In genomic region chr7:104207731-104208420, GRCh38 we compare ENCODE assay signal across 8 cellular contexts. TPM values are rescaled to one million over a fixed set of nuclear protein-coding genes. Genes with fewer than 3 reads are reported as not detected.
A peak's percentile ranks its signal among the peaks of the same experiment; 100 is the strongest.
DNase-seq lines count a peak whose midpoint lies in the region; ATAC-seq and TF ChIP-seq lines count a peak whose summit lies in the region.

TSS of gene ORC5 (minus strand) at chr7:104208013. CDS start at chr7:104207904, 109 bp downstream.

- no peaks in the 10 kb centered on the region for H3K9me2 ChIP-seq in DOHH2 (replicated peaks; ENCODE audit: control insufficient read depth, low read length)

- H3F3A ChIP-seq in DOHH2 (ENCODE audit: control insufficient read depth, insufficient read depth), result no peaks in the 10 kb centered on the region

- peak within 1 kb of the TSS; percentile 89 for H3K4me2 ChIP-seq in DOHH2 (ENCODE audit: low read length)

- H3K27ac Mint-ChIP-seq in neural crest cell (ENCODE audit: unreplicated experiment), result peak within 1 kb of the TSS; percentile 96

- H3K4me3 ChIP-seq in DOHH2 (ENCODE audit: low read length) (peak within 1 kb of the TSS; percentile 99), fibroblast of villous mesenchyme (ENCODE audit: low read depth, low read length) (peak within 1 kb of the TSS; percentile 99), stomach smooth muscle (ENCODE audit: low read length in 2 of 2) (peak within 1 kb of the TSS; percentile 99)

- peaks cover 37% of the 10 kb centered on the region for H3K4me1 Mint-ChIP-seq in neural crest cell

- H3K27me3 ChIP-seq in DOHH2 (ENCODE audit: control insufficient read depth, low read length) (no peaks in the 10 kb centered on the region), stomach smooth muscle (ENCODE audit: control insufficient read depth in 1 of 2, insufficient read depth in 2 of 2, low read length in 2 of 2) (no peaks in the 10 kb centered on the region)

- peak; percentile 99 for TF ChIP-seq POLR2A in Raji (IDR thresholded peaks at IDR 0.05; ENCODE audit: insufficient read depth, low read depth, low read length)

- peak; percentile 65 for DNase-seq in activated effector memory CD4-positive, alpha-beta T cell treated with Interleukin-2 at 50 U/mL for 16 hours
- DNase-seq in fibroblast of villous mesenchyme (ENCODE audit: low read depth) (peak; percentile 82), neural crest cell (ENCODE audit: low read depth, low spot score) (peak; percentile 61)

- peaks cover 10% of the 10 kb centered on the region; the same call in 1 of the 2 replicates for H4K20me1 ChIP-seq in DOHH2 (ENCODE audit: control insufficient read depth, insufficient read depth, low read depth, low read length)

- H3K4me3 Mint-ChIP-seq in neural crest cell, result peak within 1 kb of the TSS; percentile 96

- ATAC-seq in GM21786 (IDR thresholded peaks at IDR 0.05; ENCODE audit: unreplicated experiment), result peak; percentile 99

- peak within 1 kb of the TSS; percentile 60 for H3K27ac ChIP-seq in DOHH2 (ENCODE audit: low read depth, low read length)
- peak within 1 kb of the TSS; percentile 69 for H3K27ac ChIP-seq in KOPT-K1 (ENCODE audit: low read depth, low read length, poor library complexity, severe bottlenecking)
- H3K27ac ChIP-seq in stomach smooth muscle (ENCODE audit: low read length), result peak within 1 kb of the TSS; percentile 93

- no peak for TF ChIP-seq CTCF in DOHH2 (IDR thresholded peaks at IDR 0.05; ENCODE audit: low read depth, low read length, poor library complexity, severe bottlenecking)
- TF ChIP-seq CTCF in fibroblast of villous mesenchyme (IDR thresholded peaks at IDR 0.05; ENCODE audit: insufficient read depth, low read depth, low read length), result no peak
- no peak for TF ChIP-seq CTCF in neural crest cell (conservative IDR thresholded peaks at IDR 0.05)

- H3K36me3 Mint-ChIP-seq in neural crest cell (ENCODE audit: low read depth), result peaks cover 22% of the 10 kb centered on the region

- H3K9me3 ChIP-seq in DOHH2 (ENCODE audit: control insufficient read depth, insufficient read depth, low read length), result no peaks in the 10 kb centered on the region
- no peaks in the 10 kb centered on the region for H3K9me3 ChIP-seq in KOPT-K1 (ENCODE audit: insufficient read depth, low read length, poor library complexity, severe bottlenecking)
- no peaks in the 10 kb centered on the region for H3K9me3 ChIP-seq in stomach smooth muscle (ENCODE audit: control insufficient read depth in 2 of 2, low read length in 2 of 2)

- peaks cover 58% of the 10 kb centered on the region for H3K79me2 ChIP-seq in DOHH2 (ENCODE audit: control insufficient read depth, low read length)

- H3K36me3 ChIP-seq in DOHH2 (ENCODE audit: control insufficient read depth, low read length), result peaks cover 43% of the 10 kb centered on the region
- H3K36me3 ChIP-seq in KOPT-K1 (ENCODE audit: insufficient read depth, low read length), result peaks cover 13% of the 10 kb centered on the region
- peaks cover 7% of the 10 kb centered on the region in 2 donors for H3K36me3 ChIP-seq in stomach smooth muscle (ENCODE audit: control insufficient read depth in 2 of 2, insufficient read depth in 2 of 2, low read length in 2 of 2)

- H3K9ac ChIP-seq in stomach smooth muscle (ENCODE audit: low read length in 2 of 2), result peak within 1 kb of the TSS; percentile 81 to 99

- peaks cover 11% of the 10 kb centered on the region for H3K9me3 Mint-ChIP-seq in neural crest cell

- peaks cover 24% of the 10 kb centered on the region for H3K4me1 ChIP-seq in DOHH2 (ENCODE audit: control insufficient read depth, low read length)
- H3K4me1 ChIP-seq in stomach smooth muscle (ENCODE audit: control insufficient read depth, insufficient read depth, low read length), result no peaks in the 10 kb centered on the region

- H3K27me3 Mint-ChIP-seq in neural crest cell (ENCODE audit: low read depth), result peaks cover 17% of the 10 kb centered on the region

RNA-seq across cellular contexts. Expression of gene ORC5, which starts in this region (rescaled TPM):
- 20.6 and 25.5 TPM in 2 replicates for total RNA-seq in fibroblast of villous mesenchyme
- 27.9 and 31.3 TPM in 2 replicates for total RNA-seq in neural crest cell

Comparison
In these comparisons a context has a peak if more than half of its experiments do, and no peak if none do; other contexts are left out.
1. Peak in every context shown above with its lines: DNase-seq, ATAC-seq, H3K4me3 ChIP-seq and H3K27ac ChIP-seq.